In the genomic region with DNA sequence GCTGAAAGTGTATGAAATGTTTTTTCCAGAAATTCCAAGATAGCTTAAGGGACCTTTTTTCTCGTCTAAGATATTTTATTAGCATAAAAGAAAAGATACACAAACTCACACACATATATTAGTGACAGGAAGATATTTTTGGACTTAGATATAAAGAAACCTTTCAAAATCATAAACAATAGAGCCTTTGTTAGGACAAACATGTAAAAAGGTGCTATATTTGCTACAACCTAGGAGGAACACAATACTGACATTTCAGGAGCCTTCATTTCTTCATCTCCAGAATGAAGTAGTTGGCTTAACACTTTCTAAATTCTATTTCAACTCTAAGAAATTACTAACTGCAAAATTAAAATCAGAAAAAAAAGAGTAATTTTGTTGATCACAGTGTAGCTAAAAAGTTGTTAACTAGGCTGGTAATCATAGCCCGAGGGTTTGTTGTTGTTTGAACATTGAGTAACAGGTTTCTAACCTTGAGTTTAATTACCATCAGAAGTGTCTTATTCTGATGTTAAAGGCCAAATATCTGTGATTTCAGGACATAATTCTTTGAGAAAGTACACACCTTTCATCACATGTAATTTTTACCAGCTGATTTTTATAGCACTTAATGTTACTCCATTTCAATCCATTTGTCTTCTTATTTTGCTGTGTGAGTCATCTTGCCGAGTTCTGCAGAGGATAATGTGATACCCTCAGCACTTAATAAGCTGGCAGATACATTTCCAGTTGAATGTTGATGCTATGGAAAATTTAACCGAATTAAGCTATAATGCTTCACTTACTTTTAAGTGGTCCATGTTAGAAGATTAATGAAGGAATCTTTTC, we compare ENCODE assay signal across 10 cellular contexts.
A peak's percentile ranks its signal among the peaks of the same experiment; 100 is the strongest.
DNase-seq lines count a peak whose midpoint lies in the region; ATAC-seq, FAIRE-seq and TF ChIP-seq lines count a peak whose summit lies in the region.
"Had no signal": no experiment of that assay in that cellular context is flagged by ENCODE, and none has a peak within 500 bp of the region (broad histone marks: within the 10 kb centered on the region; RNA-seq: fewer than 3 reads in every experiment).

No MANE protein-coding gene starts in this region.

- H3K27me3 Mint-ChIP-seq in activated CD4-positive, alpha-beta T cell treated with anti-CD3 and anti-CD28 coated beads for 36 hours, result no peaks in the 10 kb centered on the region
- H3K27me3 Mint-ChIP-seq: dendritic cell treated with granulocyte-macrophage colony-stimulating factor and Interleukin-4, amounts not matched to agents 40 ng/mL and 50 ng/mL, for 4 days had no signal

- 57 to 79% methylated on average over 4 of the region's 4 CpGs for WGBS in sigmoid colon, 2 donors

- no TSS peak for BruUV-seq in endothelial cell of umbilical vein (replicated peaks; lab: Mats Ljungman, UMichigan)

- H3K4me1 ChIP-seq in endothelial cell of umbilical vein (ENCODE audit: control insufficient read depth, extremely low read depth, insufficient read depth, low read length) (no peaks in the 10 kb centered on the region), sigmoid colon (peaks cover 0 to 89% (median 70%) of the 10 kb centered on the region in 4 donors)

- ATAC-seq in activated CD4-positive, alpha-beta T cell treated with anti-CD3 and anti-CD28 coated beads for 36 hours, result no peak
- ATAC-seq in GM18505 (IDR thresholded peaks at IDR 0.05; ENCODE audit: unreplicated experiment), result no peak
- ATAC-seq in HG03135 (IDR thresholded peaks at IDR 0.05; ENCODE audit: unreplicated experiment), result no peak

- H3K27ac Mint-ChIP-seq in activated CD4-positive, alpha-beta T cell treated with anti-CD3 and anti-CD28 coated beads for 36 hours, result peak overlapping the region; percentile 20
- H3K27ac Mint-ChIP-seq: dendritic cell treated with granulocyte-macrophage colony-stimulating factor and Interleukin-4, amounts not matched to agents 40 ng/mL and 50 ng/mL, for 4 days had no signal

- TF ChIP-seq CTCF in endothelial cell of umbilical vein (IDR thresholded peaks at IDR 0.05; ENCODE audit: extremely low read depth in 1 of 2, insufficient read depth in 1 of 2, low read depth in 1 of 2, low read length in 2 of 2) (no peak), sigmoid colon (IDR thresholded peaks at IDR 0.05) (no peak), D721Med (IDR thresholded peaks at IDR 0.05; ENCODE audit: insufficient read depth, missing control alignments) (no peak)

- no peak overlapping the region for H3K4me3 Mint-ChIP-seq in activated CD4-positive, alpha-beta T cell treated with anti-CD3 and anti-CD28 coated beads for 36 hours
- H3K4me3 Mint-ChIP-seq: dendritic cell treated with granulocyte-macrophage colony-stimulating factor and Interleukin-4, amounts not matched to agents 40 ng/mL and 50 ng/mL, for 4 days had no signal

- no peak overlapping the region for H3K4me3 ChIP-seq in endothelial cell of umbilical vein (replicated peaks in 1 of 3; ENCODE audit: insufficient read depth in 1 of 3, low read depth in 1 of 3, low read length in 3 of 3)
- H3K4me3 ChIP-seq in sigmoid colon, result no peak overlapping the region

- POLR2A ChIA-PET in activated CD4-positive, alpha-beta T cell treated with anti-CD3 and anti-CD28 coated beads for 36 hours (lab: Charles Lee), result no interaction called here
- POLR2A ChIA-PET in endothelial cell of umbilical vein (lab: Charles Lee), result no interaction called here

- H3K4me1 Mint-ChIP-seq in activated CD4-positive, alpha-beta T cell treated with anti-CD3 and anti-CD28 coated beads for 36 hours, result peaks cover 76% of the 10 kb centered on the region

- H2AFZ ChIP-seq in endothelial cell of umbilical vein (ENCODE audit: low read depth, low read length), result no peak overlapping the region

- H3K4me2 ChIP-seq in endothelial cell of umbilical vein (ENCODE audit: insufficient read depth, low read length), result no peak overlapping the region

- DNase-seq in activated CD4-positive, alpha-beta T cell treated with anti-CD3 and anti-CD28 coated beads for 36 hours, result no peak
- DNase-seq in activated CD4-positive, alpha-beta T cell treated with anti-CD3 and anti-CD28 coated beads, Interleukin-2, amount 50 U/mL, for 1 hour, result no peak
- peak; percentile 38 for DNase-seq in NCI-H226
- peak; percentile 41 for DNase-seq in endothelial cell of umbilical vein (ENCODE audit: low read depth, low spot score)
- DNase-seq in sigmoid colon, result no peak
- no peak for DNase-seq in D721Med (ENCODE audit: insufficient read length, low spot score)
- DNase-seq: GOT3 had no signal

- H3K36me3 ChIP-seq in endothelial cell of umbilical vein (ENCODE audit: control insufficient read depth in 2 of 2, extremely low read depth in 1 of 2, insufficient read depth in 2 of 2, low read length in 2 of 2) (peaks cover 0 to 10% of the 10 kb centered on the region in 2 experiments), sigmoid colon (no peaks in the 10 kb centered on the region)

- FAIRE-seq in endothelial cell of umbilical vein (lab: Jason Lieb, UNC) (no peak), D721Med (lab: Jason Lieb, UNC) (no peak)

- no peaks in the 10 kb centered on the region for H3K27me3 ChIP-seq in endothelial cell of umbilical vein (ENCODE audit: control insufficient read depth in 2 of 2, insufficient read depth in 2 of 2, low read length in 2 of 2)
- no peaks in the 10 kb centered on the region for H3K27me3 ChIP-seq in sigmoid colon

- H3K27ac ChIP-seq in endothelial cell of umbilical vein (ENCODE audit: insufficient read depth, low read depth, low read length) (no peak overlapping the region), sigmoid colon (peak overlapping the region; percentile 36 to 57 (median 54))

- H3K9me3 ChIP-seq in endothelial cell of umbilical vein (replicated peaks; ENCODE audit: control insufficient read depth, insufficient read depth, low read length) (no peaks in the 10 kb centered on the region), sigmoid colon (no peaks in the 10 kb centered on the region)

- TF ChIP-seq POLR2A in endothelial cell of umbilical vein (IDR thresholded peaks at IDR 0.05; ENCODE audit: low read depth, low read length) (no peak), sigmoid colon (IDR thresholded peaks at IDR 0.05) (no peak), GM18505 (IDR thresholded peaks at IDR 0.05; ENCODE audit: borderline replicate concordance, extremely low read depth, insufficient read depth, insufficient read length) (no peak)

- CTCF ChIA-PET in activated CD4-positive, alpha-beta T cell treated with anti-CD3 and anti-CD28 coated beads for 36 hours (lab: Charles Lee), result interaction anchor here (0.7 to 1.4 kb wide), 4 partner anchors 10 to 42 kb away, joined by 3 to 4 read pairs (median 3); no protein-coding TSS in a partner anchor
- CTCF ChIA-PET in endothelial cell of umbilical vein (lab: Charles Lee), result interaction anchor here (0.9 to 3.3 kb wide), 5 partner anchors 8 to 56 kb away, joined by 3 to 13 read pairs (median 5); no protein-coding TSS in a partner anchor

- intact Hi-C loops in activated CD4-positive, alpha-beta T cell treated with anti-CD3 and anti-CD28 coated beads for 36 hours (cut with DNase I, micrococcal nuclease), result loop anchor here in 1 of 2 experiments (2.0 kb wide), 1 partner anchor 13 kb away; no protein-coding TSS in a partner anchor
- intact Hi-C loops in endothelial cell of umbilical vein (cut with micrococcal nuclease), result loop anchor here (1.0 kb wide), 1 partner anchor 8 kb away; no protein-coding TSS in a partner anchor
- intact Hi-C loops in sigmoid colon (cut with DNase I), result no loop called here

- H3K36me3 Mint-ChIP-seq in activated CD4-positive, alpha-beta T cell treated with anti-CD3 and anti-CD28 coated beads for 36 hours (ENCODE audit: low read depth), result peaks cover 74% of the 10 kb centered on the region

- H3K79me2 ChIP-seq in endothelial cell of umbilical vein (ENCODE audit: control insufficient read depth, insufficient read depth, low read length), result peaks cover 100% of the 10 kb centered on the region

- peaks cover 25% of the 10 kb centered on the region for H4K20me1 ChIP-seq in endothelial cell of umbilical vein (replicated peaks; ENCODE audit: control insufficient read depth, extremely low read depth, insufficient read depth, low read length)

- H3K9me3 Mint-ChIP-seq in activated CD4-positive, alpha-beta T cell treated with anti-CD3 and anti-CD28 coated beads for 36 hours (ENCODE audit: low read depth), result peaks cover 9% of the 10 kb centered on the region
- H3K9me3 Mint-ChIP-seq: dendritic cell treated with granulocyte-macrophage colony-stimulating factor and Interleukin-4, amounts not matched to agents 40 ng/mL and 50 ng/mL, for 4 days had no signal

- no peaks in the 10 kb centered on the region for H3K9me1 ChIP-seq in endothelial cell of umbilical vein (replicated peaks; ENCODE audit: control insufficient read depth, extremely low read depth, insufficient read depth, low read length)

- no peak for TF ChIP-seq EP300 in sigmoid colon (IDR thresholded peaks at IDR 0.05)

- H3K9ac ChIP-seq in endothelial cell of umbilical vein (replicated peaks; ENCODE audit: extremely low read depth, insufficient read depth, low read length), result no peak overlapping the region

- dilution Hi-C loops in endothelial cell of umbilical vein (cut with MboI; ENCODE audit: extremely low pct_ligation_motif_present, low sequenced_read_pairs), result no loop called here

TF ChIP-seq in endothelial cell of umbilical vein, 7 proteins besides CTCF, POLR2A, EP300 and RAD21:
- TF ChIP-seq, protein P1, sequence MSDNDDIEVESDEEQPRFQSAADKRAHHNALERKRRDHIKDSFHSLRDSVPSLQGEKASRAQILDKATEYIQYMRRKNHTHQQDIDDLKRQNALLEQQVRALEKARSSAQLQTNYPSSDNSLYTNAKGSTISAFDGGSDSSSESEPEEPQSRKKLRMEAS (IDR thresholded peaks at IDR 0.05; ENCODE audit: insufficient read depth, insufficient read length), result no peak
- peak; percentile 47 for TF ChIP-seq FOS (IDR thresholded peaks at IDR 0.05; ENCODE audit: borderline replicate concordance, insufficient read depth, low read length)

Comparison
In these comparisons a context has a peak if more than half of its experiments do, and no peak if none do; other contexts are left out.
1. DNase-seq: peak in NCI-H226 (single experiment) and endothelial cell of umbilical vein (single experiment); none in activated CD4-positive, alpha-beta T cell treated with anti-CD3 and anti-CD28 coated beads for 36 hours (single experiment), activated CD4-positive, alpha-beta T cell treated with anti-CD3 and anti-CD28 coated beads, Interleukin-2, amount 50 U/mL, for 1 hour (single experiment), sigmoid colon (single experiment) and D721Med (single experiment).